In genomic region chr9:94772654-94773303, GRCh38 we compare ENCODE assay signal across 9 cellular contexts. TPM values are rescaled to one million over a fixed set of nuclear protein-coding genes. Genes with fewer than 3 reads are reported as not detected.
DNase-seq lines count a peak whose midpoint lies in the region; TF ChIP-seq lines count a peak whose summit lies in the region.
"Had no signal": no experiment of that assay in that cellular context is flagged by ENCODE, and none has a peak within 500 bp of the region (broad histone marks: within the 10 kb centered on the region; RNA-seq: fewer than 3 reads in every experiment).

No MANE protein-coding gene starts in this region.

- H3K4me1 Mint-ChIP-seq in activated CD4-positive, alpha-beta memory T cell treated with anti-CD3 and anti-CD28 coated beads, Interleukin-2, amount 10 ng/mL, durations not matched to agents 7 days and 5 days = peaks cover 14% of the 10 kb centered on the region

- TF ChIP-seq POLR2A in spleen (IDR thresholded peaks at IDR 0.05) = no peak

- H3K27ac ChIP-seq in dorsolateral prefrontal cortex (peak overlapping the region; percentile 35 to 97 (median 89)), spleen (no peak overlapping the region)

- TF ChIP-seq CTCF in dorsolateral prefrontal cortex (IDR thresholded peaks at IDR 0.05 in 54 of 56, conservative IDR thresholded peaks at IDR 0.05 in 2 of 56; ENCODE audit: low read depth in 1 of 56, partially characterized antibody in 56 of 56) = peak in 4 of 56 donors; percentile 7 to 13 (median 12)
- TF ChIP-seq CTCF in spleen (IDR thresholded peaks at IDR 0.05 in 8 of 11, conservative IDR thresholded peaks at IDR 0.05 in 3 of 11) = no peak
- TF ChIP-seq CTCF in GM20000 (IDR thresholded peaks at IDR 0.05; ENCODE audit: extremely low read depth, missing control alignments) = no peak

- intact Hi-C loops in dorsolateral prefrontal cortex (cut with DNase I) (no loop called here), spleen (cut with DNase I; ENCODE audit: low total_unique reads) (no loop called here)

- CTCF ChIA-PET in activated CD4-positive, alpha-beta memory T cell treated with anti-CD3 and anti-CD28 coated beads, Interleukin-2, amount 10 ng/mL, durations not matched to agents 7 days and 5 days (lab: Charles Lee) = no interaction called here

- no peak overlapping the region for H3K4me3 Mint-ChIP-seq in activated CD4-positive, alpha-beta memory T cell treated with anti-CD3 and anti-CD28 coated beads, Interleukin-2, amount 10 ng/mL, durations not matched to agents 7 days and 5 days

- H3K4me3 ChIP-seq in dorsolateral prefrontal cortex (peak overlapping the region in 15 of 59 donors; percentile 0 to 39 (median 13)), spleen (no peak overlapping the region)

- no peaks in the 10 kb centered on the region for H3K27me3 ChIP-seq in dorsolateral prefrontal cortex
- H3K27me3 ChIP-seq in spleen (replicated peaks in 1 of 7) = no peaks in the 10 kb centered on the region

- POLR2A ChIA-PET in activated CD4-positive, alpha-beta memory T cell treated with anti-CD3 and anti-CD28 coated beads, Interleukin-2, amount 10 ng/mL, durations not matched to agents 7 days and 5 days (lab: Charles Lee) = interaction anchor here (1.3 kb wide), 1 partner anchor 12 kb away, joined by 5 read pairs; no protein-coding TSS in a partner anchor

- DNase-seq in LHCN-M2 (ENCODE audit: low read depth) (peak; percentile 96), NCI-H345 (lab: John Stamatoyannopoulos, UW) (peak; percentile 81), dorsolateral prefrontal cortex (peak; percentile 29 to 89 (median 76)), putamen (ENCODE audit: low spot score) (peak; percentile 89), spleen (no peak), GM20000 (ENCODE audit: low spot score) (no peak)
- no peak for DNase-seq in activated effector memory CD4-positive, alpha-beta T cell treated with Interleukin-2 at 50 U/mL for 16 hours
- DNase-seq in activated CD4-positive, alpha-beta memory T cell treated with anti-CD3 and anti-CD28 coated beads, Interleukin-2, amount 10 ng/mL, durations not matched to agents 7 days and 5 days = no peak
- DNase-seq: effector CD4-positive, alpha-beta T cell had no signal

- H3K27ac Mint-ChIP-seq in activated CD4-positive, alpha-beta memory T cell treated with anti-CD3 and anti-CD28 coated beads, Interleukin-2, amount 10 ng/mL, durations not matched to agents 7 days and 5 days = no peak overlapping the region

- H3K9me3 ChIP-seq in spleen = no peaks in the 10 kb centered on the region

- 87 to 97% (median 91%) methylated on average over 4 of the region's 4 CpGs for WGBS in spleen, 5 donors

- H3K9me3 Mint-ChIP-seq in activated CD4-positive, alpha-beta memory T cell treated with anti-CD3 and anti-CD28 coated beads, Interleukin-2, amount 10 ng/mL, durations not matched to agents 7 days and 5 days = no peaks in the 10 kb centered on the region

- peaks cover 0 to under 1% (median 0%) of the 10 kb centered on the region in 6 donors for H3K36me3 ChIP-seq in spleen

- H3K4me1 ChIP-seq in spleen = no peaks in the 10 kb centered on the region

- no peaks in the 10 kb centered on the region for H3K27me3 Mint-ChIP-seq in activated CD4-positive, alpha-beta memory T cell treated with anti-CD3 and anti-CD28 coated beads, Interleukin-2, amount 10 ng/mL, durations not matched to agents 7 days and 5 days

- peaks cover 2% of the 10 kb centered on the region for H3K36me3 Mint-ChIP-seq in activated CD4-positive, alpha-beta memory T cell treated with anti-CD3 and anti-CD28 coated beads, Interleukin-2, amount 10 ng/mL, durations not matched to agents 7 days and 5 days (ENCODE audit: low read depth)

RNA-seq across cellular contexts. Expression of gene AOPEP, which starts 46.3 kb away (rescaled TPM):
- 80.1 and 114 TPM in 2 replicates for total RNA-seq in LHCN-M2 (2014; rRNA removed)
- 132 TPM for polyA plus RNA-seq in LHCN-M2 (2012)
- total RNA-seq in dorsolateral prefrontal cortex = 100 to 1,000 TPM in 29 of 120 experiments, 10 to 100 TPM in 91; 51.7 to 157 (median 86.4) TPM
- 10 to 100 TPM; 41.0 to 86.1 (median 63.7) TPM for total RNA-seq in spleen
- 10 to 100 TPM; 14.8 to 29.5 (median 17.2) TPM for polyA plus RNA-seq in spleen
- 10 to 100 TPM; 13.5 to 17.0 TPM for total RNA-seq in activated CD4-positive, alpha-beta memory T cell treated with anti-CD3 and anti-CD28 coated beads, Interleukin-2, amount 10 ng/mL, durations not matched to agents 7 days and 5 days

Comparison
In these comparisons a context has a peak if more than half of its experiments do, and no peak if none do; other contexts are left out.
1. DNase-seq: peak in LHCN-M2 (single experiment), NCI-H345 (single experiment), dorsolateral prefrontal cortex (10 of 10) and putamen (single experiment); none in spleen (single experiment), activated effector memory CD4-positive, alpha-beta T cell treated with Interleukin-2 at 50 U/mL for 16 hours (single experiment), activated CD4-positive, alpha-beta memory T cell treated with anti-CD3 and anti-CD28 coated beads, Interleukin-2, amount 10 ng/mL, durations not matched to agents 7 days and 5 days (single experiment) and GM20000 (single experiment).
2. H3K27ac ChIP-seq: peak in dorsolateral prefrontal cortex (59 of 59); none in spleen (0 of 8).